8 cellular contexts compared by ENCODE assay signal in the genomic region with DNA sequence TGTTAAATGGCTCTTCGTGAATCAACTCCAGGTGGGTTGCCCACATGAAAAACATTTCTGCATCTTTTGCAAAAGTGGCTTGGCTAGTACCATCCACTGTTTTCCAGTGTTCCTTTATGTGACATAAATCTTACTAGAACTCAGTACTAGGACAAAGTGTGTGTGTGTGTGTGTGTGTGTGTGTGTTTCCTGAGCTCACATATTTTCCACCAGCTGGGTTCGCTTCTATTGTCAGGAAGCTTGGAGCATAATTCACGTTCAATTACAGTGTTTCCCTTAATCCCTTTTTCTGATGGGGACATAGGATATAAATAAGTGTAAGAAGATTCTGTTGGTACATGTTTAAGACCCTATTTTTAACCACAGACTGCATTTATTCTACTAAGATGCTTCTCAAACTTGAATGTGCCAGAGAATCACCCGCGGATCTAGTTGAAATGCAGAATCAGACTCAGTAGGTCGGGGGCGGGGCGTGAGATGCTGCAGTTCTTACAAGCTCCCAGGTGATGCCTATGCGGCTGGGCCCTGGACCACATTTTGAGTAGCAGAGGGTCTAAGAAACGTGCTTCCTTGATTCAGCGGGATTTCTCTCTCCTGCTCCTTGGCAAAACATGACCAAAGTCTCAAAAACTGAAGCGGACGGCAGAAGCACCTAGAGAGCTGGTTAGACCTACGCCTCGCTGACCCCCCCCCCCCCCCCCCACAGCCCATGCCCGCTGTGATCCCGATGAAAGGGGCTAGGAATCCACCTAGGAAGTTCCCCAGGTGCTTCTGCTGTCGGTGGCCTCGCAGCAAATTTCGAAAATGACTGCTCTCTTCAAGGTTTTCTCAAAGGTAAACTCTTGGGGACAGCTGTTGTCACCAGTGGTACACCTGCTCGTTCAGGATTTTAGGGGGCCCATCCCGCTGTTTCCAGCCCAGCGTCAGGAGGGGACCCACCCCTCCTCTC. TPM values are rescaled to one million over a fixed set of nuclear protein-coding genes. Genes with fewer than 3 reads are reported as not detected.
DNase-seq lines count a peak whose midpoint lies in the region; ATAC-seq, FAIRE-seq and TF ChIP-seq lines count a peak whose summit lies in the region.

No MANE protein-coding gene starts in this region.

- DNase-seq in AG04449 (ENCODE audit: low read depth, low spot score) (no peak), NCI-H510A (lab: John Stamatoyannopoulos, UW) (peak; percentile 62), fibroblast of peridontal ligament (ENCODE audit: extremely low read depth) (peak; percentile 24), ovary (peak in 2 of 5 donors; percentile 19 to 42), T1000 (lab: John Stamatoyannopoulos, UW) (no peak), D721Med (ENCODE audit: insufficient read length, low spot score) (no peak)
- DNase-seq in activated T-helper 1 cell treated with anti-CD3 and anti-CD28 coated beads, Interleukin-2, amount 50 U/mL, for 16 hours (ENCODE audit: low read depth in 1 of 2, low spot score in 1 of 2), result peak; percentile 10 to 12

- no peak for TF ChIP-seq POLR2A in ovary (IDR thresholded peaks at IDR 0.05)

- TF ChIP-seq CTCF in AG04449 (IDR thresholded peaks at IDR 0.05; ENCODE audit: insufficient read depth, low read length, missing control alignments) (no peak), ovary (IDR thresholded peaks at IDR 0.05) (no peak), D721Med (IDR thresholded peaks at IDR 0.05; ENCODE audit: insufficient read depth, missing control alignments) (no peak)

- H3K36me3 ChIP-seq in ovary, result no peaks in the 10 kb centered on the region

- FAIRE-seq in D721Med (lab: Jason Lieb, UNC), result no peak

- TF ChIP-seq EP300 in ovary (IDR thresholded peaks at IDR 0.05), result no peak

- peak; percentile 3 for ATAC-seq in GM21390 (IDR thresholded peaks at IDR 0.05; ENCODE audit: unreplicated experiment)

- H3K27ac ChIP-seq in ovary, result peak overlapping the region in 1 of 2 donors; percentile 74

- no peaks in the 10 kb centered on the region for H3K9me3 ChIP-seq in ovary

- H3K27me3 ChIP-seq in ovary, result no peaks in the 10 kb centered on the region

- intact Hi-C loops in ovary (cut with DNase I), result no loop called here

- H3K4me3 ChIP-seq in AG04449 (ENCODE audit: low read depth, low read length), result peak overlapping the region; percentile 66
- peak overlapping the region; percentile 42 for H3K4me3 ChIP-seq in ovary

- 23 to 31% (median 30%) methylated on average over 20 to 23 of the region's 23 CpGs for WGBS in ovary, 3 donors

- CTCF ChIA-PET in AG04449 (lab: Yijun Ruan, JAX), result no interaction called here

- no peaks in the 10 kb centered on the region for H3K4me1 ChIP-seq in ovary (ENCODE audit: insufficient read depth)

- POLR2A ChIA-PET in AG04449 (lab: Yijun Ruan, JAX), result no interaction called here

RNA-seq across cellular contexts. Expression of gene CD99L2, which starts 0.8 kb away (rescaled TPM):
- 10 to 100 TPM; 38.7 to 60.3 (median 53.0) TPM for total RNA-seq in ovary
- polyA plus RNA-seq in ovary, result 10 to 100 TPM; 41.1 to 64.6 TPM

Comparison
In these comparisons a context has a peak if more than half of its experiments do, and no peak if none do; other contexts are left out.
1. DNase-seq: peak in NCI-H510A (single experiment), activated T-helper 1 cell treated with anti-CD3 and anti-CD28 coated beads, Interleukin-2, amount 50 U/mL, for 16 hours (2 of 2) and fibroblast of peridontal ligament (single experiment); none in AG04449 (single experiment), T1000 (single experiment) and D721Med (single experiment).